8 cellular contexts compared by ENCODE assay signal in the genomic region with DNA sequence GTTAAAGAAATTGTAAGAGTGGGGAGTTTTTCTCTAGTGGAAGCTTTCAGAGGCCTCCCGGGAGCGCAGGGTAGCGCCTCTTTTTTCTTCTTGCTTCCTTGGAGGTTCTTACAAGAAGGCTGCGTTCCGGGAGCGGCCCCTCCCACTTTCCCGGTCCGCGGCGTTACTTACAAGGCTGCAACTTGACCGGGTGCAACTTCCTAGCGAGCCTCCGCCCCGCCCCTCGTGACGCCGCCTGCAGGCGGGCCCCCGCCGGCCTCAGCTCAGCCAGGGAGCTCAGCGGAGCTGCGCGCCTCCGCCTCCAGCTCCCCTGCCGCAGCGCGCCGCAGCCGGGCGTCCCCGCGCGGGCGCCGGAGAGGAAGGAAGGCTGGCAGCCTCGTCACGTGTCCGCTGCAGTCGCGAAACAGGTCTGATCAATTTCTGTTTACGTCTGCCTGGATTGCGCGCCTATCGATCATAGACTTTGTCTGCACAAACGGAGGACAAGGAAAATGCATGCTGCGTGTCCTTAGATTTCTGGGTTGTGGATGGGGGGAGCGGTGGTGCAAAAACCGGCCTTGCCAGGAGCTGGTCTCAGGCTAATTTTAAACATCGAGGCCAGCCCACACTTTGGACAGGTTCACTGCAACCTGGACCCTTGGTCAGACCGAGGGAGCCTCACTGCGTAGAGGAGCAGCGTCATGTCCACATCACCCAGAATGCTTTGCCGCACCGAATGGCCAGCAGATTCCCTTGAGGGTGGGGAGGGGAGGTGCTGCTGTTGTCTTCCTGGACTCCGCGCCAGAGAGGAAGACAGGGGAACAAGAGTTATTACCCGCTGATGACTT. TPM values are rescaled to one million over a fixed set of nuclear protein-coding genes. Genes with fewer than 3 reads are reported as not detected.
DNase-seq lines count a peak whose midpoint lies in the region; ATAC-seq, FAIRE-seq and TF ChIP-seq lines count a peak whose summit lies in the region.

A gene with protein sequence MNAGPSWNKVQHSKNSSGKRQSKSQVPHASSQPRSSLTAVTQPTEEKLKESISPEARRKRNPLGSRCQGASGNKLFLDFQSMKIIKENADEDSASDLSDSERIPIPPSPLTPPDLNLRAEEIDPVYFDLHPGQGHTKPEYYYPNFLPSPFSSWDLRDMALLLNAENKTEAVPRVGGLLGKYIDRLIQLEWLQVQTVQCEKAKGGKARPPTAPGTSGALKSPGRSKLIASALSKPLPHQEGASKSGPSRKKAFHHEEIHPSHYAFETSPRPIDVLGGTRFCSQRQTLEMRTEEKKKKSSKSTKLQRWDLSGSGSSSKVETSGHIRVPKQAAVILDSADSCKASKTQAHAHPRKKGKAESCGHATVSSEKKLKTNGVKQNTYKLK (plus strand): TSS at position 261 of the 827 bp plus-strand sequence. CDS start 3,555 bp downstream, outside the sequence.
A gene with protein sequence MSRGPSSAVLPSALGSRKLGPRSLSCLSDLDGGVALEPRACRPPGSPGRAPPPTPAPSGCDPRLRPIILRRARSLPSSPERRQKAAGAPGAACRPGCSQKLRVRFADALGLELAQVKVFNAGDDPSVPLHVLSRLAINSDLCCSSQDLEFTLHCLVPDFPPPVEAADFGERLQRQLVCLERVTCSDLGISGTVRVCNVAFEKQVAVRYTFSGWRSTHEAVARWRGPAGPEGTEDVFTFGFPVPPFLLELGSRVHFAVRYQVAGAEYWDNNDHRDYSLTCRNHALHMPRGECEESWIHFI (minus strand): TSS at position 177 of the 827 bp plus-strand sequence. CDS start 374 bp downstream, outside the sequence.

- H3K23me2 ChIP-seq in H1 (ENCODE audit: low read depth, low read length): peaks cover 12% of the 10 kb centered on the region

- peaks cover 9 to 19% (median 15%) of the 10 kb centered on the region in 4 experiments for H3K27me3 ChIP-seq in H1 (replicated peaks in 1 of 4; ENCODE audit: control insufficient read depth in 3 of 4, extremely low read depth in 1 of 4, insufficient read depth in 3 of 4, low read length in 3 of 4)

- peak; percentile 61 to 78 for TF ChIP-seq POLR2A in H1 (IDR thresholded peaks at IDR 0.05; ENCODE audit: control extremely low read depth in 1 of 2, low read depth in 2 of 2, low read length in 2 of 2)

- H3K18ac ChIP-seq in H1 (ENCODE audit: extremely low read depth, low read length): peak within 1 kb of the TSS; percentile 99

- peak within 1 kb of the TSS; percentile 45 to 83 (median 80) for H3K9ac ChIP-seq in H1 (replicated peaks in 1 of 4; ENCODE audit: extremely low read depth in 1 of 4, low read depth in 3 of 4, low read length in 3 of 4)

- peaks cover 45% of the 10 kb centered on the region for H3K4me1 Mint-ChIP-seq in activated CD8-positive, alpha-beta memory T cell treated with anti-CD3 and anti-CD28 coated beads, Interleukin-2, amount 10 ng/mL, durations not matched to agents 7 days and 5 days

- H2AK5ac ChIP-seq in H1 (ENCODE audit: low read depth, low read length): no peak within 1 kb of the TSS; the same call in 1 of the 2 replicates

- H3K27ac ChIP-seq in H1 (ENCODE audit: low read depth, low read length): peak within 1 kb of the TSS; percentile 72

- peak within 1 kb of the TSS; percentile 83 to 93 for H3K4me2 ChIP-seq in H1 (ENCODE audit: insufficient read depth in 1 of 2, low read depth in 2 of 2, low read length in 2 of 2)

- peak; percentile 97 for ATAC-seq in activated CD8-positive, alpha-beta memory T cell treated with anti-CD3 and anti-CD28 coated beads, Interleukin-2, amount 10 ng/mL, durations not matched to agents 7 days and 5 days

- H4K20me1 ChIP-seq in H1 (replicated peaks in 1 of 2; ENCODE audit: control insufficient read depth in 1 of 2, insufficient read depth in 2 of 2, low read length in 2 of 2): peaks cover 0 to 7% of the 10 kb centered on the region in 2 experiments

- peak within 1 kb of the TSS; percentile 95 for H2BK5ac ChIP-seq in H1 (ENCODE audit: low read depth, low read length)

- H3K27me3 Mint-ChIP-seq in activated CD8-positive, alpha-beta memory T cell treated with anti-CD3 and anti-CD28 coated beads, Interleukin-2, amount 10 ng/mL, durations not matched to agents 7 days and 5 days: no peaks in the 10 kb centered on the region

- H3K14ac ChIP-seq in H1 (ENCODE audit: insufficient read length): no peak within 1 kb of the TSS

- H3K79me1 ChIP-seq in H1 (ENCODE audit: low read depth, low read length): no peaks in the 10 kb centered on the region

- H2BK120ac ChIP-seq in H1 (replicated peaks; ENCODE audit: low read depth, low read length): peak within 1 kb of the TSS; percentile 19

- H2BK15ac ChIP-seq in H1 (ENCODE audit: low read length): peak within 1 kb of the TSS; percentile 88; the same call in 1 of the 2 replicates

- H3K4me1 ChIP-seq in H1 (replicated peaks in 1 of 4; ENCODE audit: control insufficient read depth in 3 of 4, insufficient read depth in 4 of 4, low read length in 3 of 4): peaks cover 0 to 6% (median 2%) of the 10 kb centered on the region in 4 experiments; a peak in 4 of 7 replicates

- no peak for TF ChIP-seq RAD21 in H1 (IDR thresholded peaks at IDR 0.05 in 1 of 2, conservative IDR thresholded peaks at IDR 0.05 in 1 of 2; ENCODE audit: low read depth in 2 of 2, low read length in 2 of 2)

- peak within 1 kb of the TSS; percentile 95 for H2AFZ ChIP-seq in H1 (ENCODE audit: low read length)

- CTCF ChIA-PET in activated CD8-positive, alpha-beta memory T cell treated with anti-CD3 and anti-CD28 coated beads, Interleukin-2, amount 10 ng/mL, durations not matched to agents 7 days and 5 days (lab: Charles Lee): interaction anchor here (0.7 to 2.7 kb wide), 12 partner anchors 9 to 322 kb away, joined by 3 to 15 read pairs (median 5); no protein-coding TSS in a partner anchor
- CTCF ChIA-PET in H1 (lab: Charles Lee; ENCODE audit: partially characterized antibody): interaction anchor here (0.7 kb wide), 2 partner anchors 9 to 1558 kb away, joined by 3 read pairs; no protein-coding TSS in a partner anchor

- peak within 1 kb of the TSS; percentile 63; the same call in 1 of the 2 replicates for H2BK12ac ChIP-seq in H1 (ENCODE audit: low read depth, low read length)

- H3K36me3 Mint-ChIP-seq in activated CD8-positive, alpha-beta memory T cell treated with anti-CD3 and anti-CD28 coated beads, Interleukin-2, amount 10 ng/mL, durations not matched to agents 7 days and 5 days: peaks cover 20% of the 10 kb centered on the region

- no peak within 1 kb of the TSS for H3K23ac ChIP-seq in H1 (ENCODE audit: insufficient read length)

- peak within 1 kb of the TSS; percentile 94 for H4K8ac ChIP-seq in H1 (ENCODE audit: extremely low read depth, insufficient read depth, low read length)

- peak within 1 kb of the TSS; percentile 99 for H3K4me3 Mint-ChIP-seq in activated CD8-positive, alpha-beta memory T cell treated with anti-CD3 and anti-CD28 coated beads, Interleukin-2, amount 10 ng/mL, durations not matched to agents 7 days and 5 days

- H3K4ac ChIP-seq in H1 (replicated peaks; ENCODE audit: insufficient read length, low read depth, low read length): peak within 1 kb of the TSS; percentile 97

- FAIRE-seq in H1 (lab: Jason Lieb, UNC): peak; percentile 39

- H3K9me3 Mint-ChIP-seq in activated CD8-positive, alpha-beta memory T cell treated with anti-CD3 and anti-CD28 coated beads, Interleukin-2, amount 10 ng/mL, durations not matched to agents 7 days and 5 days (ENCODE audit: low read depth): no peaks in the 10 kb centered on the region

- DNase-seq in COLO829 (ENCODE audit: low spot score) (peak; percentile 95), GM20000 (ENCODE audit: low spot score) (peak; percentile 98), HS-5 (ENCODE audit: low read depth) (peak; percentile 82), NOMO-1 (lab: John Stamatoyannopoulos, UW; ENCODE audit: unreplicated experiment in 2 of 2) (peak; percentile 87 to 94), H1 (ENCODE audit: low read depth in 1 of 2, low spot score in 2 of 2) (peak; percentile 90 to 92), mesenteric fat pad (ENCODE audit: low spot score) (peak; percentile 99)
- peak; percentile 96 for DNase-seq in activated CD8-positive, alpha-beta memory T cell treated with anti-CD3 and anti-CD28 coated beads, Interleukin-2, amount 10 ng/mL, durations not matched to agents 7 days and 5 days
- DNase-seq in stimulated activated CD8-positive, alpha-beta memory T cell treated with anti-CD3 and anti-CD28 coated beads, Interleukin-15, amount 100 ng/mL, for 1 hour (ENCODE audit: low read depth): peak; percentile 74

- peak within 1 kb of the TSS; percentile 99 for H3K27ac Mint-ChIP-seq in activated CD8-positive, alpha-beta memory T cell treated with anti-CD3 and anti-CD28 coated beads, Interleukin-2, amount 10 ng/mL, durations not matched to agents 7 days and 5 days

- peak within 1 kb of the TSS; percentile 90 for H4K91ac ChIP-seq in H1 (replicated peaks; ENCODE audit: insufficient read length, low read length)

- peaks cover 5 to 9% of the 10 kb centered on the region in 2 experiments; a peak in 3 of 4 replicates for H3K9me3 ChIP-seq in H1 (ENCODE audit: insufficient read depth in 2 of 2, low read depth in 1 of 2, low read length in 1 of 2)

- peak within 1 kb of the TSS; percentile 73 for H3K56ac ChIP-seq in H1 (replicated peaks; ENCODE audit: insufficient read length, low read depth, low read length)

- peak within 1 kb of the TSS; percentile 61 to 88 (median 75) for H3K4me3 ChIP-seq in H1 (ENCODE audit: extremely low read depth in 1 of 4, insufficient read depth in 2 of 4, low read depth in 3 of 4, low read length in 4 of 4)

- 1% methylated on average over 54 of the region's 57 CpGs; no CpG with 5 or more reads in 1 of the 2 experiments for WGBS in H1 (ENCODE audit: extremely low coverage in 1 of 2, insufficient coverage in 1 of 2, insufficient read length in 1 of 2, insufficient replicate concordance in 2 of 2, low coverage in 1 of 2, low lambda C conversion rate in 2 of 2, missing lambda C conversion rate in 1 of 2), 2 experiments

- H3K79me2 ChIP-seq in H1 (ENCODE audit: control insufficient read depth in 1 of 2, insufficient read depth in 2 of 2, low read length in 2 of 2): peaks cover 0 to 5% of the 10 kb centered on the region in 2 experiments; a peak in 1 of 4 replicates

- peak within 1 kb of the TSS; percentile 49 for H4K5ac ChIP-seq in H1 (ENCODE audit: insufficient read length, low read depth, low read length)

- no peak within 1 kb of the TSS for H2BK20ac ChIP-seq in H1 (ENCODE audit: low read length)

- no peak for TF ChIP-seq CTCF in GM20000 (IDR thresholded peaks at IDR 0.05; ENCODE audit: extremely low read depth, missing control alignments)
- TF ChIP-seq CTCF in H1 (IDR thresholded peaks at IDR 0.05; ENCODE audit: control extremely low read depth in 1 of 3, insufficient read depth in 1 of 3, low read depth in 1 of 3, low read length in 3 of 3): no peak

- peaks cover 0 to 17% (median 7%) of the 10 kb centered on the region in 4 experiments; a peak in 4 of 8 replicates for H3K36me3 ChIP-seq in H1 (ENCODE audit: control insufficient read depth in 2 of 4, insufficient read depth in 4 of 4, low read length in 3 of 4)

- no peak for TF ChIP-seq EP300 in H1 (IDR thresholded peaks at IDR 0.05; ENCODE audit: borderline replicate concordance in 1 of 2, low read depth in 2 of 2, low read length in 2 of 2)

- POLR2A ChIA-PET in H1 (lab: Charles Lee; ENCODE audit: partially characterized antibody): interaction anchor here (0.8 to 2.3 kb wide), 7 partner anchors 9 to 54 kb away, joined by 3 to 8 read pairs (median 3); a partner anchor contains a TSS

RNA-seq across cellular contexts. Expression of the first gene that starts in this region (rescaled TPM):
- total RNA-seq in activated CD8-positive, alpha-beta memory T cell treated with anti-CD3 and anti-CD28 coated beads, Interleukin-2, amount 10 ng/mL, durations not matched to agents 7 days and 5 days: 10 to 100 TPM; 21.9 to 31.2 TPM
- 24.7 and 28.5 TPM in 2 replicates for total RNA-seq in H1 (2021; fragmentation: NEBNext Ultra II Directional; extraction: Animal tissue kit (Norgen Biotek cat#: 25700))
- polyA plus RNA-seq in H1 (2011; rRNA removed): 2.8 and 5.4 TPM in 2 replicates
- 5.9 TPM for polyA plus RNA-seq in H1 (2011; cell fraction: cytosol; rRNA removed)
- polyA plus RNA-seq in H1 (2011; cell fraction: nucleus; rRNA removed): 3.6 TPM
- 6.4 to 9.2 TPM (median 7.3 TPM) in 4 replicates for polyA plus RNA-seq in H1 (2012, experiment 1 of 2)
- polyA plus RNA-seq in H1 (2012, experiment 2 of 2): 0.73 TPM
- polyA plus RNA-seq in H1 (2013, experiment 1 of 2): 19.2 TPM
- polyA plus RNA-seq in H1 (2013, experiment 2 of 2): 18.7 TPM
- polyA minus RNA-seq in H1 (2011; rRNA and poly(A)+ RNA removed): 7.6 and 9.2 TPM in 2 replicates
- polyA minus RNA-seq in H1 (2011; cell fraction: cytosol; rRNA and poly(A)+ RNA removed): 6.1 TPM
- 15.3 TPM for polyA minus RNA-seq in H1 (2011; cell fraction: nucleus; rRNA and poly(A)+ RNA removed)
- total RNA-seq in mesenteric fat pad: 11.5 TPM

RNA-seq across cellular contexts. Expression of the second gene that starts in this region (rescaled TPM):
- 1 to 10 TPM; 8.5 to 8.7 TPM for total RNA-seq in activated CD8-positive, alpha-beta memory T cell treated with anti-CD3 and anti-CD28 coated beads, Interleukin-2, amount 10 ng/mL, durations not matched to agents 7 days and 5 days
- total RNA-seq in H1 (2021; fragmentation: NEBNext Ultra II Directional; extraction: Animal tissue kit (Norgen Biotek cat#: 25700)): 3.5 and 3.9 TPM in 2 replicates
- 1.3 and 1.4 TPM in 2 replicates for polyA plus RNA-seq in H1 (2011; rRNA removed)
- polyA plus RNA-seq in H1 (2011; cell fraction: cytosol; rRNA removed): 1.1 TPM
- 1.1 TPM for polyA plus RNA-seq in H1 (2011; cell fraction: nucleus; rRNA removed)
- polyA plus RNA-seq in H1 (2012, experiment 1 of 2): 1.2 to 1.8 TPM (median 1.3 TPM) in 4 replicates
- polyA plus RNA-seq in H1 (2012, experiment 2 of 2): 1.1 TPM
- 1.8 TPM for polyA plus RNA-seq in H1 (2013, experiment 1 of 2)
- 1.7 TPM for polyA plus RNA-seq in H1 (2013, experiment 2 of 2)
- 1.5 and 1.6 TPM in 2 replicates for polyA minus RNA-seq in H1 (2011; rRNA and poly(A)+ RNA removed)
- polyA minus RNA-seq in H1 (2011; cell fraction: cytosol; rRNA and poly(A)+ RNA removed): 2.1 TPM
- polyA minus RNA-seq in H1 (2011; cell fraction: nucleus; rRNA and poly(A)+ RNA removed): 3.4 TPM
- total RNA-seq in mesenteric fat pad: 8.8 TPM

Comparison
In these comparisons a context has a peak if more than half of its experiments do, and no peak if none do; other contexts are left out.
1. Peak in every context shown above with its lines: DNase-seq, ATAC-seq, H3K4me3 ChIP-seq and H3K27ac ChIP-seq.